9 cellular contexts compared by ENCODE assay signal in the genomic region with DNA sequence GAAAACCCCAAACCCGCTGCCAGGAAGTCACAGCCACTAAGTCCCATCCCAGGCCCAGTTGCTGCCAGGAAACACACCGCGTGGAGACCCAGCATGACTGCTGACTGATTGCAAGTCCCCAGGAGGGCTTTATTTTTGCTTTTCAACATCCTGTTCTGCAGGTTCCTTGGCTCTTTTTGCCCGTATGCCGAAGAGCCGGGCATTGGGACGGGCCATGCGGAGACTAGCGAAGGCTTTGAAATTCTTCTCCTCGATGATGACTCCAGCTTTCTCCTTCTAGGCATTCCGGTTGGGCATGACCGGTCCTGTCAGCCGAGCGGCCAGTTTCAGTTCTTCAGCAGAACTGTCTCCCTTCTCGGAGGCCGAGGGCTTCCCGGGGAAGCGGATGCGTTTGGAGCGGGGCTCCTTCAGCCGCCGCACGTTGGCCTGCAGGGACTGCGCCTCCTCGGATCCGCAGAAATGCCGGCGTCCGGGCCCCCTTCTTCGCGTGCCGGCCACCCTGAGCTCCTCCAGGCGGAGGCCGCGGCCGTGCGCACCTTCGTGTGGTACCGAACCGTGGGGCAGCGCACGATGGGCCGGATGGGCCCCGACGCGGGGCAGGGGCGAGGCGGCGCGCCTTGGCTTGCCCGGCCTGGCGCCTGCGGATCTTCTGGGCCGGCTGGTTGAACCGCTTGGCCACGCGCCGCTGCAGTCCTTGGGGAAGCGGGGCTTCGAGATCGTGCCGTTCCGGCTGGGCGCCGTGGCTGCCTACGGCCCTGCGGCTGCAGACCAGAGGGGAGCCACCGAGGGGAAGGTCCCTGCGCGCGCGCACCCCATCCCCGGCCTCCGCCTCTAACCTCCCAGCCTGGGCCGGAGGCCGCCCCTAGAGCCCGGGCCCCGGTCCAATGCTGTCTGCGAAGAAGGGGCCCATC. TPM values are rescaled to one million over a fixed set of nuclear protein-coding genes. Genes with fewer than 3 reads are reported as not detected.
DNase-seq lines count a peak whose midpoint lies in the region; ATAC-seq and TF ChIP-seq lines count a peak whose summit lies in the region.
"Had no signal": no experiment of that assay in that cellular context is flagged by ENCODE, and none has a peak within 500 bp of the region (broad histone marks: within the 10 kb centered on the region; RNA-seq: fewer than 3 reads in every experiment).

No MANE protein-coding gene starts in this region.

- H2BK120ac ChIP-seq in neuronal stem cell (ENCODE audit: low read depth, low read length): no peak overlapping the region

- H3K4me3 ChIP-seq in Jurkat, Clone E6-1 (ENCODE audit: low read length): no peak overlapping the region
- peak overlapping the region; percentile 37 to 68 (median 42) for H3K4me3 ChIP-seq in esophagus squamous epithelium
- no peak overlapping the region for H3K4me3 ChIP-seq in neuronal stem cell (ENCODE audit: low read length in 2 of 2)

- no peak overlapping the region for H3K4ac ChIP-seq in neuronal stem cell (ENCODE audit: low read length)

- no peak overlapping the region for H4K8ac ChIP-seq in neuronal stem cell (ENCODE audit: low read depth, low read length)

- H3K4me1 ChIP-seq in esophagus squamous epithelium: peaks cover 0 to 17% (median 4%) of the 10 kb centered on the region in 3 donors
- peaks cover 0 to 4% of the 10 kb centered on the region in 2 donors for H3K4me1 ChIP-seq in neuronal stem cell (ENCODE audit: control insufficient read depth in 2 of 2, insufficient read depth in 1 of 2, low read depth in 1 of 2, low read length in 2 of 2)

- no peak for TF ChIP-seq CTCF in esophagus squamous epithelium (IDR thresholded peaks at IDR 0.05)

- H3K18ac ChIP-seq in neuronal stem cell (ENCODE audit: low read length): peak overlapping the region; percentile 91

- WGBS in esophagus squamous epithelium, 2 donors: 11 to 23% methylated on average over 22 to 29 of the region's 79 CpGs
- WGBS in neuronal stem cell (ENCODE audit: extremely low coverage in 2 of 2, insufficient read length in 2 of 2, insufficient replicate concordance in 1 of 2), 2 donors: no CpG with 5 or more reads among the region's 79 CpGs

- H3K79me1 ChIP-seq in neuronal stem cell (ENCODE audit: low read depth, low read length): no peaks in the 10 kb centered on the region

- peak overlapping the region; percentile 77 for H2BK5ac ChIP-seq in neuronal stem cell (ENCODE audit: low read length)

- ATAC-seq in GM18520 (IDR thresholded peaks at IDR 0.05; ENCODE audit: unreplicated experiment) (no peak), GM18517 (IDR thresholded peaks at IDR 0.05; ENCODE audit: unreplicated experiment) (no peak)

- H3K27me3 ChIP-seq in esophagus squamous epithelium: peaks cover 0 to 26% (median 0%) of the 10 kb centered on the region in 4 donors
- H3K27me3 ChIP-seq in neuronal stem cell (ENCODE audit: control insufficient read depth in 3 of 3, insufficient read depth in 3 of 3, low read depth in 1 of 3, low read length in 3 of 3): peaks cover 0 to 2% (median 2%) of the 10 kb centered on the region in 3 experiments

- H3K36me3 ChIP-seq in esophagus squamous epithelium: peaks cover 0 to 9% (median 0%) of the 10 kb centered on the region in 3 donors
- H3K36me3 ChIP-seq in neuronal stem cell (replicated peaks in 1 of 2; ENCODE audit: control insufficient read depth in 2 of 2, insufficient read depth in 2 of 2, low read length in 2 of 2): peaks cover 0 to 3% of the 10 kb centered on the region in 2 donors

- peak overlapping the region; percentile 73 for H2AFZ ChIP-seq in neuronal stem cell (ENCODE audit: low read length)

- H3K9me3 ChIP-seq in esophagus squamous epithelium (no peaks in the 10 kb centered on the region), neuronal stem cell (replicated peaks in 1 of 2; ENCODE audit: control insufficient read depth in 2 of 2, insufficient read depth in 1 of 2, low read depth in 1 of 2, low read length in 2 of 2) (peaks cover 3 to 4% of the 10 kb centered on the region in 2 donors)

- peak; percentile 3 for DNase-seq in Ammon's horn (ENCODE audit: low spot score)
- DNase-seq in Jurkat, Clone E6-1 (ENCODE audit: low read depth, low spot score): peak; percentile 28
- no peak for DNase-seq in esophagus squamous epithelium (lab: John Stamatoyannopoulos, UW)
- DNase-seq in neuronal stem cell (ENCODE audit: low spot score): no peak
- no peak for DNase-seq in activated effector memory CD4-positive, alpha-beta T cell treated with anti-CD3 and anti-CD28 coated beads, Interleukin-2, amount 50 U/mL, for 16 hours
- DNase-seq in SKM-1 treated with dmso at 0.1 percent for 144 hours (lab: John Stamatoyannopoulos, UW; ENCODE audit: unreplicated experiment): no peak
- DNase-seq: NCI-H524 had no signal

- TF ChIP-seq POLR2A in esophagus squamous epithelium (IDR thresholded peaks at IDR 0.05): no peak

- H3K4me2 ChIP-seq in neuronal stem cell (ENCODE audit: insufficient read depth, low read length, poor library complexity, severe bottlenecking): peak overlapping the region; percentile 54

- no peak overlapping the region for H2BK12ac ChIP-seq in neuronal stem cell (ENCODE audit: low read length)

- intact Hi-C loops in esophagus squamous epithelium (cut with DNase I): no loop called here

- H2BK15ac ChIP-seq in neuronal stem cell (ENCODE audit: low read length): peak overlapping the region; percentile 93

- no peak overlapping the region for H3K23ac ChIP-seq in neuronal stem cell (ENCODE audit: low read depth, low read length, poor library complexity)

- H3K27ac ChIP-seq in esophagus squamous epithelium (peak overlapping the region; percentile 75 to 81 (median 80)), neuronal stem cell (replicated peaks; ENCODE audit: low read length) (no peak overlapping the region)

- H2AK5ac ChIP-seq in neuronal stem cell (ENCODE audit: low read depth, low read length): no peak overlapping the region

- no peak overlapping the region for H3K14ac ChIP-seq in neuronal stem cell (ENCODE audit: low read length)

- no peak overlapping the region for H3K9ac ChIP-seq in neuronal stem cell (ENCODE audit: low read depth, low read length, poor library complexity)

- peak overlapping the region; percentile 90 for H4K91ac ChIP-seq in neuronal stem cell (ENCODE audit: low read depth, low read length, poor library complexity)

RNA-seq across cellular contexts. Expression of a gene that starts 15.2 kb away (rescaled TPM):
- polyA plus RNA-seq in Jurkat, Clone E6-1 (2012; ENCODE audit: insufficient read depth, insufficient read length): not detected
- total RNA-seq in esophagus squamous epithelium: not detected
- not detected for polyA plus RNA-seq in neuronal stem cell (2013, experiment 1 of 2)
- polyA plus RNA-seq in neuronal stem cell (2013, experiment 2 of 2): 0.03 TPM

RNA-seq across cellular contexts. Expression of a gene that starts 19.7 kb away (rescaled TPM):
- polyA plus RNA-seq in Jurkat, Clone E6-1 (2012; ENCODE audit: insufficient read depth, insufficient read length): not detected
- total RNA-seq in esophagus squamous epithelium: not detected
- polyA plus RNA-seq in neuronal stem cell (2013, experiment 1 of 2): 0.06 TPM
- polyA plus RNA-seq in neuronal stem cell (2013, experiment 2 of 2): 0.08 TPM

RNA-seq across cellular contexts. Expression of a gene that starts 41.5 kb away (rescaled TPM):
- not detected for polyA plus RNA-seq in Jurkat, Clone E6-1 (2012; ENCODE audit: insufficient read depth, insufficient read length)
- not detected for total RNA-seq in esophagus squamous epithelium
- 6.7 TPM for polyA plus RNA-seq in neuronal stem cell (2013, experiment 1 of 2)
- 19.4 TPM for polyA plus RNA-seq in neuronal stem cell (2013, experiment 2 of 2)

RNA-seq across cellular contexts. Expression of a gene that starts 55.3 kb away (rescaled TPM):
- polyA plus RNA-seq in Jurkat, Clone E6-1 (2012; ENCODE audit: insufficient read depth, insufficient read length): not detected
- 1 to 10 TPM in 1 of 4 donors, under 1 TPM in 1, not detected in 2; 0.95 to 2.4 TPM for total RNA-seq in esophagus squamous epithelium
- polyA plus RNA-seq in neuronal stem cell (2013, experiment 1 of 2): not detected
- polyA plus RNA-seq in neuronal stem cell (2013, experiment 2 of 2): not detected

Comparison
In these comparisons a context has a peak if more than half of its experiments do, and no peak if none do; other contexts are left out.
1. DNase-seq: peak in Ammon's horn (single experiment) and Jurkat, Clone E6-1 (single experiment); none in esophagus squamous epithelium (single experiment), neuronal stem cell (single experiment), activated effector memory CD4-positive, alpha-beta T cell treated with anti-CD3 and anti-CD28 coated beads, Interleukin-2, amount 50 U/mL, for 16 hours (single experiment) and SKM-1 treated with dmso at 0.1 percent for 144 hours (single experiment).
2. H3K4me3 ChIP-seq: peak in esophagus squamous epithelium (4 of 4); none in Jurkat, Clone E6-1 (single experiment) and neuronal stem cell (0 of 2).